1 cellular context compared by ENCODE assay signal in the genomic region with DNA sequence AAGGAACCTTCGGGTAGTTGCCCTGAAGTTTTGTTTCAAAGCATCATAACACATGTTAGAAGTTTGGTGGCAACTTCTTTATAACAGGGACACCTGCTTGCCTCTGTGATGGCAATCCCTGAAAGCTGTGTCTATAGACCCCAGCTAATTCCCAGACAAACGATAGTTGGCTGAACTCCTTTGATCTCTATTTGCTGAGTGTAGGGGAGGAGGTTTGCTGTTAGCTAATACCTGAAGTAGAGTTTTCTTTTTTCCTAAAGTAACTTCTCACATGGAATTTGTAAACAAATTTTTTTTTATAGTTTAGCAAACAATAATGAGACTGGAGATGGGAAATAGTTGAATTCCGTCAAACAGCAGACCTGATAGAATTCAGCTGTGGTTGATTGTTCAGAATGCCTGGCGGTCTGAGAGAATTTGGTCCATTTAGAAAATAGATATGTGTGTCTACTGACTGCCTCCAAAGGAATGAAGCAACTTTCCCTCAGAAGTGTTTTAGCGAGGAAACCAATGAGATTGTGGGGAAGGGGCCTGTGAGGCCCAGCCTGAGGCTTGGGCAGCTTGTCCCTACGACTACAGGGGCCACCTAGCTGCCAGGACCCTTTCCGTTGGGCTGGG.
TF ChIP-seq lines count a peak whose summit lies in the region.

No MANE protein-coding gene starts in this region.

TF ChIP-seq in HepG2, 621 proteins besides CTCF, POLR2A, EP300 and RAD21 (continued from another document and continues in another):
- TF ChIP-seq, protein P1, sequence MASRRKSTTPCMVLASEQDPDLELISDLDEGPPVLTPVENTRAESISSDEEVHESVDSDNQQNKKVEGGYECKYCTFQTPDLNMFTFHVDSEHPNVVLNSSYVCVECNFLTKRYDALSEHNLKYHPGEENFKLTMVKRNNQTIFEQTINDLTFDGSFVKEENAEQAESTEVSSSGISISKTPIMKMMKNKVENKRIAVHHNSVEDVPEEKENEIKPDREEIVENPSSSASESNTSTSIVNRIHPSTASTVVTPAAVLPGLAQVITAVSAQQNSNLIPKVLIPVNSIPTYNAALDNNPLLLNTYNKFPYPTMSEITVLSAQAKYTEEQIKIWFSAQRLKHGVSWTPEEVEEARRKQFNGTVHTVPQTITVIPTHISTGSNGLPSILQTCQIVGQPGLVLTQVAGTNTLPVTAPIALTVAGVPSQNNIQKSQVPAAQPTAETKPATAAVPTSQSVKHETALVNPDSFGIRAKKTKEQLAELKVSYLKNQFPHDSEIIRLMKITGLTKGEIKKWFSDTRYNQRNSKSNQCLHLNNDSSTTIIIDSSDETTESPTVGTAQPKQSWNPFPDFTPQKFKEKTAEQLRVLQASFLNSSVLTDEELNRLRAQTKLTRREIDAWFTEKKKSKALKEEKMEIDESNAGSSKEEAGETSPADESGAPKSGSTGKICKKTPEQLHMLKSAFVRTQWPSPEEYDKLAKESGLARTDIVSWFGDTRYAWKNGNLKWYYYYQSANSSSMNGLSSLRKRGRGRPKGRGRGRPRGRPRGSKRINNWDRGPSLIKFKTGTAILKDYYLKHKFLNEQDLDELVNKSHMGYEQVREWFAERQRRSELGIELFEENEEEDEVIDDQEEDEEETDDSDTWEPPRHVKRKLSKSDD (CRISPR knock-in tag; IDR thresholded peaks at IDR 0.05; ENCODE audit: low read depth) = no peak; the same call in 1 of the 2 replicates
- TF ChIP-seq ZNF839 (CRISPR knock-in tag; IDR thresholded peaks at IDR 0.05; ENCODE audit: borderline replicate concordance) (no peak), IRF2 (CRISPR knock-in tag; IDR thresholded peaks at IDR 0.05) (0 out of 2 replicates have a peak, but pooled peaks have one; percentile 17), BORCS8-MEF2B (CRISPR knock-in tag; IDR thresholded peaks at IDR 0.05) (no peak), TCF12 (IDR thresholded peaks at IDR 0.05) (no peak), TCF12 (CRISPR knock-in tag; IDR thresholded peaks at IDR 0.05) (no peak), ZNF317 (CRISPR knock-in tag; IDR thresholded peaks at IDR 0.05) (peak; percentile 44; the same call in 1 of the 2 replicates), GABPA (IDR thresholded peaks at IDR 0.05; ENCODE audit: low read depth, low read length) (no peak), GABPA (CRISPR knock-in tag; IDR thresholded peaks at IDR 0.05; ENCODE audit: low read depth) (no peak), ZNF598 (CRISPR knock-in tag; IDR thresholded peaks at IDR 0.05; ENCODE audit: borderline replicate concordance) (no peak), ZKSCAN1 (IDR thresholded peaks at IDR 0.05; ENCODE audit: low read length) (no peak), ZNF34 (CRISPR knock-in tag; IDR thresholded peaks at IDR 0.05; ENCODE audit: borderline replicate concordance) (no peak), SP1 (IDR thresholded peaks at IDR 0.05) (no peak), SP1 (CRISPR knock-in tag; IDR thresholded peaks at IDR 0.05) (no peak), ADNP (CRISPR knock-in tag; IDR thresholded peaks at IDR 0.05) (no peak), ATF4 (CRISPR knock-in tag; IDR thresholded peaks at IDR 0.05) (no peak), MED13 (CRISPR knock-in tag; IDR thresholded peaks at IDR 0.05) (no peak), CCAR2 (optimal IDR thresholded peaks at IDR 0.05; ENCODE audit: low read depth, low read length) (no peak), HMG20A (CRISPR knock-in tag; IDR thresholded peaks at IDR 0.05; ENCODE audit: borderline replicate concordance) (peak; percentile 93), KLF6 (CRISPR knock-in tag; IDR thresholded peaks at IDR 0.05) (no peak), NCOR1 (IDR thresholded peaks at IDR 0.05; ENCODE audit: borderline replicate concordance, low read length) (no peak), ZNF460 (CRISPR knock-in tag; IDR thresholded peaks at IDR 0.05; ENCODE audit: borderline replicate concordance) (no peak), CENPX (CRISPR knock-in tag; IDR thresholded peaks at IDR 0.05) (no peak), TBL1XR1 (IDR thresholded peaks at IDR 0.05; ENCODE audit: borderline replicate concordance, low read length, partially characterized antibody) (peak; percentile 76), ZNF703 (CRISPR knock-in tag; IDR thresholded peaks at IDR 0.05; ENCODE audit: borderline replicate concordance) (no peak), ZNF350 (CRISPR knock-in tag; IDR thresholded peaks at IDR 0.05; ENCODE audit: borderline replicate concordance, low read depth) (no peak), PHF8 (CRISPR knock-in tag; IDR thresholded peaks at IDR 0.05) (no peak), TBX2 (CRISPR knock-in tag; IDR thresholded peaks at IDR 0.05; ENCODE audit: borderline replicate concordance) (peak; percentile 75), ARHGAP35 (CRISPR knock-in tag; IDR thresholded peaks at IDR 0.05; ENCODE audit: borderline replicate concordance) (no peak), DR1 (CRISPR knock-in tag; IDR thresholded peaks at IDR 0.05) (no peak), ELF1 (CRISPR knock-in tag; IDR thresholded peaks at IDR 0.05) (no peak), ZSCAN31 (CRISPR knock-in tag; IDR thresholded peaks at IDR 0.05; ENCODE audit: low read depth) (no peak), ZNF780A (CRISPR knock-in tag; IDR thresholded peaks at IDR 0.05) (no peak), NONO (IDR thresholded peaks at IDR 0.05) (no peak), NONO (CRISPR knock-in tag; conservative IDR thresholded peaks at IDR 0.05) (no peak), FOXC1 (CRISPR knock-in tag; IDR thresholded peaks at IDR 0.05; ENCODE audit: borderline replicate concordance) (no peak), KLF9 (CRISPR knock-in tag; IDR thresholded peaks at IDR 0.05; ENCODE audit: low read depth) (no peak), ZNF713 (CRISPR knock-in tag; IDR thresholded peaks at IDR 0.05) (no peak)
- TF ChIP-seq, protein P2, sequence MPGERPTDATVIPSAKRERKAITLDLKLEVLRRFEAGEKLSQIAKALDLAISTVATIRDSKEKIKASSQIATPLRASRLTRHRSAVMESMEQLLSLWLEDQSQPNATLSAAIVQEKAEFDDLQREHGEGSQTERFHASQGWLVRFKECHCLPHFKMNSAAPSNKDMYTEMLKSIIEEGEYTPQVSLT (CRISPR knock-in tag; IDR thresholded peaks at IDR 0.05; ENCODE audit: borderline replicate concordance, low read depth) = no peak
- TF ChIP-seq, protein P3, sequence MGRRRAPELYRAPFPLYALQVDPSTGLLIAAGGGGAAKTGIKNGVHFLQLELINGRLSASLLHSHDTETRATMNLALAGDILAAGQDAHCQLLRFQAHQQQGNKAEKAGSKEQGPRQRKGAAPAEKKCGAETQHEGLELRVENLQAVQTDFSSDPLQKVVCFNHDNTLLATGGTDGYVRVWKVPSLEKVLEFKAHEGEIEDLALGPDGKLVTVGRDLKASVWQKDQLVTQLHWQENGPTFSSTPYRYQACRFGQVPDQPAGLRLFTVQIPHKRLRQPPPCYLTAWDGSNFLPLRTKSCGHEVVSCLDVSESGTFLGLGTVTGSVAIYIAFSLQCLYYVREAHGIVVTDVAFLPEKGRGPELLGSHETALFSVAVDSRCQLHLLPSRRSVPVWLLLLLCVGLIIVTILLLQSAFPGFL (CRISPR knock-in tag; IDR thresholded peaks at IDR 0.05) = no peak
- TF ChIP-seq, protein P4, sequence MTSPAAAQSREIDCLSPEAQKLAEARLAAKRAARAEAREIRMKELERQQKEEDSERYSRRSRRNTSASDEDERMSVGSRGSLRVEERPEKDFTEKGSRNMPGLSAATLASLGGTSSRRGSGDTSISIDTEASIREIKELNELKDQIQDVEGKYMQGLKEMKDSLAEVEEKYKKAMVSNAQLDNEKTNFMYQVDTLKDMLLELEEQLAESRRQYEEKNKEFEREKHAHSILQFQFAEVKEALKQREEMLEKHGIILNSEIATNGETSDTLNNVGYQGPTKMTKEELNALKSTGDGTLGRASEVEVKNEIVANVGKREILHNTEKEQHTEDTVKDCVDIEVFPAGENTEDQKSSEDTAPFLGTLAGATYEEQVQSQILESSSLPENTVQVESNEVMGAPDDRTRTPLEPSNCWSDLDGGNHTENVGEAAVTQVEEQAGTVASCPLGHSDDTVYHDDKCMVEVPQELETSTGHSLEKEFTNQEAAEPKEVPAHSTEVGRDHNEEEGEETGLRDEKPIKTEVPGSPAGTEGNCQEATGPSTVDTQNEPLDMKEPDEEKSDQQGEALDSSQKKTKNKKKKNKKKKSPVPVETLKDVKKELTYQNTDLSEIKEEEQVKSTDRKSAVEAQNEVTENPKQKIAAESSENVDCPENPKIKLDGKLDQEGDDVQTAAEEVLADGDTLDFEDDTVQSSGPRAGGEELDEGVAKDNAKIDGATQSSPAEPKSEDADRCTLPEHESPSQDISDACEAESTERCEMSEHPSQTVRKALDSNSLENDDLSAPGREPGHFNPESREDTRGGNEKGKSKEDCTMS (CRISPR knock-in tag; conservative IDR thresholded peaks at IDR 0.05) = no peak
- TF ChIP-seq, protein P5, sequence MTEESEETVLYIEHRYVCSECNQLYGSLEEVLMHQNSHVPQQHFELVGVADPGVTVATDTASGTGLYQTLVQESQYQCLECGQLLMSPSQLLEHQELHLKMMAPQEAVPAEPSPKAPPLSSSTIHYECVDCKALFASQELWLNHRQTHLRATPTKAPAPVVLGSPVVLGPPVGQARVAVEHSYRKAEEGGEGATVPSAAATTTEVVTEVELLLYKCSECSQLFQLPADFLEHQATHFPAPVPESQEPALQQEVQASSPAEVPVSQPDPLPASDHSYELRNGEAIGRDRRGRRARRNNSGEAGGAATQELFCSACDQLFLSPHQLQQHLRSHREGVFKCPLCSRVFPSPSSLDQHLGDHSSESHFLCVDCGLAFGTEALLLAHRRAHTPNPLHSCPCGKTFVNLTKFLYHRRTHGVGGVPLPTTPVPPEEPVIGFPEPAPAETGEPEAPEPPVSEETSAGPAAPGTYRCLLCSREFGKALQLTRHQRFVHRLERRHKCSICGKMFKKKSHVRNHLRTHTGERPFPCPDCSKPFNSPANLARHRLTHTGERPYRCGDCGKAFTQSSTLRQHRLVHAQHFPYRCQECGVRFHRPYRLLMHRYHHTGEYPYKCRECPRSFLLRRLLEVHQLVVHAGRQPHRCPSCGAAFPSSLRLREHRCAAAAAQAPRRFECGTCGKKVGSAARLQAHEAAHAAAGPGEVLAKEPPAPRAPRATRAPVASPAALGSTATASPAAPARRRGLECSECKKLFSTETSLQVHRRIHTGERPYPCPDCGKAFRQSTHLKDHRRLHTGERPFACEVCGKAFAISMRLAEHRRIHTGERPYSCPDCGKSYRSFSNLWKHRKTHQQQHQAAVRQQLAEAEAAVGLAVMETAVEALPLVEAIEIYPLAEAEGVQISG (CRISPR knock-in tag; IDR thresholded peaks at IDR 0.05) = no peak
- TF ChIP-seq, protein P6, sequence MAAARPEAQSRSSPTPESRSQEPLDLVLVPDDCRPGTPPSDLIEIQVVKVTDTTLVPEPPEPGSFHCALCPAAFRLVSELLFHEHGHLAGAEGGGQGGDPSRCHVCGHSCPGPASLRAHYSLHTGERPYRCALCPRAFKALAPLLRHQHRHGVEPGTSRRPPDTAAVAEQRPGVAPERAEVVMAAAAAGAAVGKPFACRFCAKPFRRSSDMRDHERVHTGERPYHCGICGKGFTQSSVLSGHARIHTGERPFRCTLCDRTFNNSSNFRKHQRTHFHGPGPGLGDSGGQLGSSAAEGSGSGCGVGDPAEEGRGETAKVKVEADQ (CRISPR knock-in tag; IDR thresholded peaks at IDR 0.05; ENCODE audit: borderline replicate concordance) = no peak
- TF ChIP-seq, protein P7, sequence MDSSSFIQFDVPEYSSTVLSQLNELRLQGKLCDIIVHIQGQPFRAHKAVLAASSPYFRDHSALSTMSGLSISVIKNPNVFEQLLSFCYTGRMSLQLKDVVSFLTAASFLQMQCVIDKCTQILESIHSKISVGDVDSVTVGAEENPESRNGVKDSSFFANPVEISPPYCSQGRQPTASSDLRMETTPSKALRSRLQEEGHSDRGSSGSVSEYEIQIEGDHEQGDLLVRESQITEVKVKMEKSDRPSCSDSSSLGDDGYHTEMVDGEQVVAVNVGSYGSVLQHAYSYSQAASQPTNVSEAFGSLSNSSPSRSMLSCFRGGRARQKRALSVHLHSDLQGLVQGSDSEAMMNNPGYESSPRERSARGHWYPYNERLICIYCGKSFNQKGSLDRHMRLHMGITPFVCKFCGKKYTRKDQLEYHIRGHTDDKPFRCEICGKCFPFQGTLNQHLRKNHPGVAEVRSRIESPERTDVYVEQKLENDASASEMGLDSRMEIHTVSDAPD (CRISPR knock-in tag; IDR thresholded peaks at IDR 0.05) = peak; percentile 69; the same call in 1 of the 2 replicates
- TF ChIP-seq, protein P8, sequence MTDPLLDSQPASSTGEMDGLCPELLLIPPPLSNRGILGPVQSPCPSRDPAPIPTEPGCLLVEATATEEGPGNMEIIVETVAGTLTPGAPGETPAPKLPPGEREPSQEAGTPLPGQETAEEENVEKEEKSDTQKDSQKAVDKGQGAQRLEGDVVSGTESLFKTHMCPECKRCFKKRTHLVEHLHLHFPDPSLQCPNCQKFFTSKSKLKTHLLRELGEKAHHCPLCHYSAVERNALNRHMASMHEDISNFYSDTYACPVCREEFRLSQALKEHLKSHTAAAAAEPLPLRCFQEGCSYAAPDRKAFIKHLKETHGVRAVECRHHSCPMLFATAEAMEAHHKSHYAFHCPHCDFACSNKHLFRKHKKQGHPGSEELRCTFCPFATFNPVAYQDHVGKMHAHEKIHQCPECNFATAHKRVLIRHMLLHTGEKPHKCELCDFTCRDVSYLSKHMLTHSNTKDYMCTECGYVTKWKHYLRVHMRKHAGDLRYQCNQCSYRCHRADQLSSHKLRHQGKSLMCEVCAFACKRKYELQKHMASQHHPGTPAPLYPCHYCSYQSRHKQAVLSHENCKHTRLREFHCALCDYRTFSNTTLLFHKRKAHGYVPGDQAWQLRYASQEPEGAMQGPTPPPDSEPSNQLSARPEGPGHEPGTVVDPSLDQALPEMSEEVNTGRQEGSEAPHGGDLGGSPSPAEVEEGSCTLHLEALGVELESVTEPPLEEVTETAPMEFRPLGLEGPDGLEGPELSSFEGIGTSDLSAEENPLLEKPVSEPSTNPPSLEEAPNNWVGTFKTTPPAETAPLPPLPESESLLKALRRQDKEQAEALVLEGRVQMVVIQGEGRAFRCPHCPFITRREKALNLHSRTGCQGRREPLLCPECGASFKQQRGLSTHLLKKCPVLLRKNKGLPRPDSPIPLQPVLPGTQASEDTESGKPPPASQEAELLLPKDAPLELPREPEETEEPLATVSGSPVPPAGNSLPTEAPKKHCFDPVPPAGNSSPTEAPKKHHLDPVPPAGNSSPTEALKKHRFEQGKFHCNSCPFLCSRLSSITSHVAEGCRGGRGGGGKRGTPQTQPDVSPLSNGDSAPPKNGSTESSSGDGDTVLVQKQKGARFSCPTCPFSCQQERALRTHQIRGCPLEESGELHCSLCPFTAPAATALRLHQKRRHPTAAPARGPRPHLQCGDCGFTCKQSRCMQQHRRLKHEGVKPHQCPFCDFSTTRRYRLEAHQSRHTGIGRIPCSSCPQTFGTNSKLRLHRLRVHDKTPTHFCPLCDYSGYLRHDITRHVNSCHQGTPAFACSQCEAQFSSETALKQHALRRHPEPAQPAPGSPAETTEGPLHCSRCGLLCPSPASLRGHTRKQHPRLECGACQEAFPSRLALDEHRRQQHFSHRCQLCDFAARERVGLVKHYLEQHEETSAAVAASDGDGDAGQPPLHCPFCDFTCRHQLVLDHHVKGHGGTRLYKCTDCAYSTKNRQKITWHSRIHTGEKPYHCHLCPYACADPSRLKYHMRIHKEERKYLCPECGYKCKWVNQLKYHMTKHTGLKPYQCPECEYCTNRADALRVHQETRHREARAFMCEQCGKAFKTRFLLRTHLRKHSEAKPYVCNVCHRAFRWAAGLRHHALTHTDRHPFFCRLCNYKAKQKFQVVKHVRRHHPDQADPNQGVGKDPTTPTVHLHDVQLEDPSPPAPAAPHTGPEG (CRISPR knock-in tag; IDR thresholded peaks at IDR 0.05) = no peak
